In the genomic region with DNA sequence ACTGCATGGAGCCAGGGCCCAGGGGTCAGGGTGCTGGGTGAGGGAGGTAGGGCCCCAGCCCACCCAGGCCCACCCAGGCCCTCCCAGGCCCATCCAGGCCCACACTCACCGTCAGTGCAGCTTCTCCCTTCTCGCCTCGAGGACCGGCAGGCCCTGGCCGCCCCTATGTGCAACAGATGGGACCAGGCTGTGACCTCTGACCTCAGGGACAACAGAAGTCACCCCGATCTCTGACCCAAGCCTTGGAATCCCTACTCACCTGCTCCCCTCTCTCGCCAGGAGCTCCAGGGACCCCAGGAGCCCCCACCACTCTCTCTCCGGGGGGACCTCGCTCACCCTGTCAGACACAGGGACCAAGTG, we compare ENCODE assay signal across 22 cellular contexts. TPM values are rescaled to one million over a fixed set of nuclear protein-coding genes. Genes with fewer than 3 reads are reported as not detected.
"Had no signal": no experiment of that assay in that cellular context is flagged by ENCODE, and none has a peak within 500 bp of the region (broad histone marks: within the 10 kb centered on the region; RNA-seq: fewer than 3 reads in every experiment).

No MANE protein-coding gene starts in this region.

- H3K4me3 Mint-ChIP-seq: activated CD4-positive, alpha-beta T cell treated with anti-CD3 and anti-CD28 coated beads, Interleukin-2, amount 10 ng/mL, durations not matched to agents 7 days and 5 days; activated naive CD4-positive, alpha-beta T cell treated with anti-CD3 and anti-CD28 coated beads, Interleukin-2, amount 10 ng/mL, durations not matched to agents 7 days and 5 days; naive thymus-derived CD4-positive, alpha-beta T cell; stimulated activated naive CD8-positive, alpha-beta T cell treated with anti-CD3 and anti-CD28 coated beads, Interleukin-15, Interleukin-2, amounts not matched to agents 100 ng/mL and 50 ng/mL, for 24 hours; T-helper 2 cell treated with Interferon-gamma antibody and Interleukin-4, amounts not matched to agents 5 μg/mL and 100 μg/mL, for 36 hours had no signal

- H3K9me3 Mint-ChIP-seq: activated CD4-positive, alpha-beta T cell treated with anti-CD3 and anti-CD28 coated beads, Interleukin-2, amount 10 ng/mL, durations not matched to agents 7 days and 5 days; activated naive CD4-positive, alpha-beta T cell treated with anti-CD3 and anti-CD28 coated beads, Interleukin-2, amount 10 ng/mL, durations not matched to agents 7 days and 5 days; activated T-helper 2 cell treated with anti-CD3 and anti-CD28 coated beads, Interferon-gamma antibody, Interleukin-2, Interleukin-4, amounts not matched to agents 10 μg/mL and 5 μg/mL and 100 μg/mL, durations not matched to agents 14 hours and 24 hours and 36 hours; naive thymus-derived CD4-positive, alpha-beta T cell; stimulated activated naive CD8-positive, alpha-beta T cell treated with anti-CD3 and anti-CD28 coated beads, Interleukin-15, Interleukin-2, amounts not matched to agents 100 ng/mL and 50 ng/mL, for 24 hours; T-helper 2 cell treated with Interferon-gamma antibody and Interleukin-4, amounts not matched to agents 5 μg/mL and 100 μg/mL, for 36 hours had no signal

- H3K27me3 Mint-ChIP-seq: activated CD4-positive, alpha-beta T cell treated with anti-CD3 and anti-CD28 coated beads, Interleukin-2, amount 10 ng/mL, durations not matched to agents 7 days and 5 days; naive thymus-derived CD4-positive, alpha-beta T cell; stimulated activated naive CD8-positive, alpha-beta T cell treated with anti-CD3 and anti-CD28 coated beads, Interleukin-15, Interleukin-2, amounts not matched to agents 100 ng/mL and 50 ng/mL, for 24 hours had no signal

- H3K27me3 ChIP-seq: adrenal gland, left lung, neutrophil, upper lobe of right lung had no signal

- H3K36me3 Mint-ChIP-seq: activated naive CD4-positive, alpha-beta T cell treated with anti-CD3 and anti-CD28 coated beads, Interleukin-2, amount 10 ng/mL, durations not matched to agents 7 days and 5 days; naive thymus-derived CD4-positive, alpha-beta T cell had no signal

- DNase-seq: activated CD4-positive, alpha-beta T cell treated with anti-CD3 and anti-CD28 coated beads, Interleukin-2, amount 10 ng/mL, durations not matched to agents 7 days and 5 days; activated CD4-positive, CD25-positive, alpha-beta regulatory T cell; activated CD8-positive, alpha-beta memory T cell treated with anti-CD3 and anti-CD28 coated beads for 24 hours; activated T-cell treated with anti-CD3 and anti-CD28 coated beads for 4 hours; glutamatergic neuron; kidney; naive thymus-derived CD4-positive, alpha-beta T cell; posterior cingulate gyrus; retina; stimulated activated CD4-positive, alpha-beta T cell treated with anti-CD3 and anti-CD28 coated beads, Interleukin-4, amount 100 ng/mL, for 4 hours; upper lobe of right lung had no signal

- H3K27ac Mint-ChIP-seq: activated CD4-positive, alpha-beta T cell treated with anti-CD3 and anti-CD28 coated beads, Interleukin-2, amount 10 ng/mL, durations not matched to agents 7 days and 5 days; activated T-helper 2 cell treated with anti-CD3 and anti-CD28 coated beads, Interferon-gamma antibody, Interleukin-2, Interleukin-4, amounts not matched to agents 10 μg/mL and 5 μg/mL and 100 μg/mL, durations not matched to agents 14 hours and 24 hours and 36 hours; stimulated activated naive CD8-positive, alpha-beta T cell treated with anti-CD3 and anti-CD28 coated beads, Interleukin-15, Interleukin-2, amounts not matched to agents 100 ng/mL and 50 ng/mL, for 24 hours; T-helper 2 cell treated with Interferon-gamma antibody and Interleukin-4, amounts not matched to agents 5 μg/mL and 100 μg/mL, for 36 hours had no signal

- H3K9me3 ChIP-seq: adrenal gland, left lung, neutrophil, thoracic aorta, upper lobe of right lung had no signal

- H3K4me3 ChIP-seq: adrenal gland, left lung, skin epidermis, thoracic aorta, upper lobe of right lung had no signal

- H3K36me3 ChIP-seq: adrenal gland, left lung, neutrophil, thoracic aorta, upper lobe of right lung had no signal

- ATAC-seq: left lung; naive thymus-derived CD4-positive, alpha-beta T cell had no signal

- H3K27ac ChIP-seq: adrenal gland, left lung, neutrophil, thoracic aorta, upper lobe of right lung had no signal

RNA-seq across cellular contexts. Expression of gene UCN2, which starts 2.8 kb away (rescaled TPM):
- total RNA-seq: activated CD4-positive, alpha-beta T cell treated with anti-CD3 and anti-CD28 coated beads, Interleukin-2, amount 10 ng/mL, durations not matched to agents 7 days and 5 days; activated T-helper 2 cell treated with anti-CD3 and anti-CD28 coated beads, Interferon-gamma antibody, Interleukin-2, Interleukin-4, amounts not matched to agents 10 μg/mL and 5 μg/mL and 100 μg/mL, durations not matched to agents 14 hours and 24 hours and 36 hours; kidney; upper lobe of right lung had no signal
- polyA plus RNA-seq: naive thymus-derived CD4-positive, alpha-beta T cell had no signal

RNA-seq across cellular contexts. Expression of gene COL7A1, which starts 28.7 kb away (rescaled TPM):
- polyA plus RNA-seq: naive thymus-derived CD4-positive, alpha-beta T cell had no signal

RNA-seq across cellular contexts. Expression of gene TMEM89, which starts 55.2 kb away (rescaled TPM):
- total RNA-seq: adrenal gland; cardiac septum; kidney; left lung; naive thymus-derived CD4-positive, alpha-beta T cell; upper lobe of right lung had no signal
- polyA plus RNA-seq: adrenal gland; mammary epithelial cell; naive thymus-derived CD4-positive, alpha-beta T cell had no signal
